23 cellular contexts compared by ENCODE assay signal in the genomic region with DNA sequence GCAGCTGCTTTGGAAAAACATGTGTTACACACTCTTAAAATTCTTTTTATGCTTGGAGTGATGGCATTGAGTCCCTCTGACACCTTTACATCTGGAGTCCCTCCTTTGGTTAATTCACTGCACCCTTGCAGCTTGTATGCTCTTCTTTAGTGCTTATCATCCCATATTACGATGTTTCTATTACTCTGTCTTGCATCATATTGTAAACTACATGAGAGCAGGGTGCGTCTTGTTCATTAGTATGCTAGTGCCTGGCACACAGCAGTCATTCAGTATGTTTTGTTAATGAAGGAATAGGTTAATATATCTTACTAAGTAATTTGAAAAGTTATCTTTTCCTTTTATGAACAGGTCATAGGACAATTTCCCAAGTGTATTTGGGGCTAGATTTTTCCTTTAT.
"Had no signal": no experiment of that assay in that cellular context is flagged by ENCODE, and none has a peak within 500 bp of the region (broad histone marks: within the 10 kb centered on the region; RNA-seq: fewer than 3 reads in every experiment).

No MANE protein-coding gene starts in this region.

- H3K27ac ChIP-seq: epithelial cell of prostate, foreskin keratinocyte, hepatocyte, left lung, right lobe of liver, skin epidermis, stomach, suprapubic skin, tibial nerve, uterus had no signal

- H3K27me3 ChIP-seq: left lung, right lobe of liver, stomach, suprapubic skin, tibial nerve, uterus had no signal

- H3K4me1 ChIP-seq: foreskin keratinocyte, left lung, right lobe of liver, suprapubic skin, tibial nerve, uterus had no signal

- H2AFZ ChIP-seq: hepatocyte had no signal

- H3K4me2 ChIP-seq: hepatocyte had no signal

- H3K9me3 ChIP-seq: left lung, right lobe of liver, stomach, suprapubic skin, tibial nerve, uterus had no signal

- H3K4me3 ChIP-seq: hepatocyte, left lung, lung, right lobe of liver, skin epidermis, stomach, suprapubic skin, tibial nerve, uterus had no signal

- ATAC-seq: foreskin keratinocyte; left lung; naive thymus-derived CD4-positive, alpha-beta T cell; right lobe of liver; stimulated activated memory B cell treated with anti-CD40 and anti-IgM and Interleukin-4, amounts not matched to agents 10 μg/mL and 1 μg/mL and 100 μg/mL, for 72 hours; WTC11 had no signal

- H3K79me2 ChIP-seq: hepatocyte had no signal

- DNase-seq: activated CD8-positive, alpha-beta memory T cell treated with anti-CD3 and anti-CD28 coated beads for 24 hours; activated CD8-positive, alpha-beta memory T cell treated with anti-CD3 and anti-CD28 coated beads, Interleukin-2, amount 50 U/mL, for 4 hours; activated naive CD4-positive, alpha-beta T cell treated with anti-CD3 and anti-CD28 coated beads, Interleukin-2, amount 10 ng/mL, durations not matched to agents 7 days and 5 days; activated T-cell treated with anti-CD3 and anti-CD28 coated beads, Interleukin-2, amount 50 U/mL, for 48 hours; aorta; foreskin keratinocyte; immature natural killer cell; left lung; naive thymus-derived CD4-positive, alpha-beta T cell; occipital lobe; right lobe of liver; stimulated activated CD4-positive, alpha-beta T cell treated with anti-CD3 and anti-CD28 coated beads, Interleukin-15, amount 100 ng/mL, for 24 hours; stomach; T-helper 9 cell; uterus had no signal

- H3K36me3 ChIP-seq: left lung, right lobe of liver, stomach, suprapubic skin, tibial nerve, uterus had no signal
